In genomic region chr5:4050203-4050602, GRCh38 we compare ENCODE assay signal across 1 cellular context.
TF ChIP-seq lines count a peak whose summit lies in the region.

No MANE protein-coding gene starts in this region.

TF ChIP-seq in GM23338, 12 proteins besides CTCF, POLR2A, EP300 and RAD21 (continued from another document):
- no peak for TF ChIP-seq ZNF462 (CRISPR knock-in tag; IDR thresholded peaks at IDR 0.05)
TF ChIP-seq in GM23338: peak in this region for 0.
